ENCODE assay signal across 20 cellular contexts in genomic region chr1:110288111-110288510, GRCh38.
"Had no signal": no experiment of that assay in that cellular context is flagged by ENCODE, and none has a peak within 500 bp of the region (broad histone marks: within the 10 kb centered on the region; RNA-seq: fewer than 3 reads in every experiment).

No MANE protein-coding gene starts in this region.

- H3K27ac Mint-ChIP-seq: activated CD8-positive, alpha-beta T cell treated with anti-CD3 and anti-CD28 coated beads, Interleukin-2, amount 10 ng/mL, durations not matched to agents 7 days and 5 days; activated naive CD4-positive, alpha-beta T cell treated with anti-CD3 and anti-CD28 coated beads, Interleukin-2, amount 50 U/mL, for 24 hours; T-helper 1 cell treated with Interleukin-12 subunit alpha and Interleukin-12 subunit beta and Interleukin-4 antibody, amounts not matched to agents 30 μg/mL and 1 μg/mL, for 36 hours; WTC11 had no signal

- H3K36me3 Mint-ChIP-seq: activated naive CD4-positive, alpha-beta T cell treated with anti-CD3 and anti-CD28 coated beads, Interleukin-2, amount 50 U/mL, for 24 hours; WTC11 had no signal

- H3K27ac ChIP-seq: breast epithelium had no signal

- H3K27me3 ChIP-seq: breast epithelium had no signal

- DNase-seq: activated CD4-positive, alpha-beta T cell treated with anti-CD3 and anti-CD28 coated beads for 48 hours; activated CD4-positive, alpha-beta T cell treated with anti-CD3 and anti-CD28 coated beads, Interleukin-2, amount 50 U/mL, for 4 hours; activated CD4-positive, CD25-positive, alpha-beta regulatory T cell treated with anti-CD3 and anti-CD28 coated beads, Interleukin-2, amount 50 U/mL, for 72 hours; activated CD8-positive, alpha-beta memory T cell treated with anti-CD3 and anti-CD28 coated beads, Interleukin-2, amount 50 U/mL, for 48 hours; activated CD8-positive, alpha-beta T cell treated with anti-CD3 and anti-CD28 coated beads, Interleukin-2, amount 10 ng/mL, durations not matched to agents 7 days and 5 days; activated T-cell treated with anti-CD3 and anti-CD28 coated beads, Interleukin-2, amount 50 U/mL, for 1 hour; aorta; caudate nucleus; KG1; NCI-H1105; NCI-H1436; NCI-H187; NCI-H2081 treated with DMSO at 0.1 percent for 48 hours; NCI-H2171 treated with DMSO at 0.1 percent for 48 hours; NCI-H226; SHP77 treated with DMSO at 0.1 percent for 48 hours had no signal

- ATAC-seq: activated CD8-positive, alpha-beta T cell treated with anti-CD3 and anti-CD28 coated beads, Interleukin-2, amount 10 ng/mL, durations not matched to agents 7 days and 5 days; WTC11 had no signal

- H3K4me3 ChIP-seq: breast epithelium had no signal

- H3K4me1 ChIP-seq: breast epithelium had no signal

- H3K9me3 Mint-ChIP-seq: activated naive CD4-positive, alpha-beta T cell treated with anti-CD3 and anti-CD28 coated beads, Interleukin-2, amount 50 U/mL, for 24 hours; T-helper 1 cell treated with Interleukin-12 subunit alpha and Interleukin-12 subunit beta and Interleukin-4 antibody, amounts not matched to agents 30 μg/mL and 1 μg/mL, for 36 hours; WTC11 had no signal

- H3K9me3 ChIP-seq: breast epithelium had no signal

- H3K27me3 Mint-ChIP-seq: activated naive CD4-positive, alpha-beta T cell treated with anti-CD3 and anti-CD28 coated beads, Interleukin-2, amount 50 U/mL, for 24 hours had no signal

- H3K4me1 Mint-ChIP-seq: activated naive CD4-positive, alpha-beta T cell treated with anti-CD3 and anti-CD28 coated beads, Interleukin-2, amount 50 U/mL, for 24 hours had no signal

- H3K4me3 Mint-ChIP-seq: activated CD8-positive, alpha-beta T cell treated with anti-CD3 and anti-CD28 coated beads, Interleukin-2, amount 10 ng/mL, durations not matched to agents 7 days and 5 days; activated naive CD4-positive, alpha-beta T cell treated with anti-CD3 and anti-CD28 coated beads, Interleukin-2, amount 50 U/mL, for 24 hours; T-helper 1 cell treated with Interleukin-12 subunit alpha and Interleukin-12 subunit beta and Interleukin-4 antibody, amounts not matched to agents 30 μg/mL and 1 μg/mL, for 36 hours; WTC11 had no signal

- H3K36me3 ChIP-seq: breast epithelium had no signal
